In genomic region chr1:54489627-54490240, GRCh38 we compare ENCODE assay signal across 1 cellular context.
TF ChIP-seq lines count a peak whose summit lies in the region.

No MANE protein-coding gene starts in this region.

TF ChIP-seq in endothelial cell of umbilical vein, 7 proteins besides CTCF, POLR2A, EP300 and RAD21 (continued from another document):
- TF ChIP-seq MAX (IDR thresholded peaks at IDR 0.05; ENCODE audit: insufficient read depth, insufficient read length), result no peak
- no peak for TF ChIP-seq EZH2 (IDR thresholded peaks at IDR 0.05; ENCODE audit: borderline replicate concordance, low read depth, low read length, severe bottlenecking)
- no peak for TF ChIP-seq POLR2AphosphoS5 (IDR thresholded peaks at IDR 0.05; ENCODE audit: insufficient read depth, low read depth, low read length)
- no peak for TF ChIP-seq MYC (IDR thresholded peaks at IDR 0.05; ENCODE audit: low read depth, low read length)
- TF ChIP-seq GATA2 (IDR thresholded peaks at IDR 0.05; ENCODE audit: insufficient read depth, insufficient read length, low read depth, low read length), result no peak
